1 cellular context compared by ENCODE assay signal in the genomic region with DNA sequence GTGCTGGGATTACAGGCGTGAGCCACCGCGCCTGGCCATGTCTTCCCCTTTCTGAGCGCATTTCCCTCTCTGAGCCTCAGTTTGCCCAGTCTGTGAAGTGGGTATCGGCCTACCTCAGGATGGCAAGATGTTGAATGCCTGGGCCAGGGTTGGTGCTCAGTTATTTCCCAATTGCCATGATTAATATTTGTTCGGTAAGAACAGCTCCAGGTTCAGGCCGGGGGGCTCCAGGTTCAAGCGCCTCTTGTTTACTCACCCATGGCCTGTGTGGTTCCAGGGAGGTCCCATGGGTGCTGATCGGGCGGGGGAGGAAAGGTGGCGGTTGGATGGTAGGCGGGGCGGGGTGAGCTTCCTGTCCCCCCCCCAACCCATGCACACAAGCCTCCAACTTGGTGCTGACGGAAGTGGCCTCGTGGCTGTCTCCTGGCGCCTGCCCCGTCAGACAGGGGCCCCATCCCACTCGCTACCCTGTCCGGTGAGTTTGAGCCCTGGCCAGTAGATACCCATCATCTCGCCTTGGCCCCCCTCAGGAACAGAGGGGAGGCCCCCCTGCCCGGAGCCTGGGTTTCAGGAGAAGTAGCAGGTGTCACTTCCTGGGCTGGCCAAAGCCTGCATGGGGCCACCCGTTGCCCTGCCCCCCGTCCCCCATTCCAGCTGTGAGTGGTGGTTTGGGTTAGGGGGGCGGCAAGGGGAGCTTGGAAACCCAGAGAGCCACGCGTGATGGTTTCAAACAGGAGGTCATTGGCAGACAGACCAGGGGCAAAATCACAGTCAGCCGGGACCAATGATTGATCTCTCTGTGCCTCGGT.
A peak's percentile ranks its signal among the peaks of the same experiment; 100 is the strongest.
TF ChIP-seq lines count a peak whose summit lies in the region.

A gene with protein sequence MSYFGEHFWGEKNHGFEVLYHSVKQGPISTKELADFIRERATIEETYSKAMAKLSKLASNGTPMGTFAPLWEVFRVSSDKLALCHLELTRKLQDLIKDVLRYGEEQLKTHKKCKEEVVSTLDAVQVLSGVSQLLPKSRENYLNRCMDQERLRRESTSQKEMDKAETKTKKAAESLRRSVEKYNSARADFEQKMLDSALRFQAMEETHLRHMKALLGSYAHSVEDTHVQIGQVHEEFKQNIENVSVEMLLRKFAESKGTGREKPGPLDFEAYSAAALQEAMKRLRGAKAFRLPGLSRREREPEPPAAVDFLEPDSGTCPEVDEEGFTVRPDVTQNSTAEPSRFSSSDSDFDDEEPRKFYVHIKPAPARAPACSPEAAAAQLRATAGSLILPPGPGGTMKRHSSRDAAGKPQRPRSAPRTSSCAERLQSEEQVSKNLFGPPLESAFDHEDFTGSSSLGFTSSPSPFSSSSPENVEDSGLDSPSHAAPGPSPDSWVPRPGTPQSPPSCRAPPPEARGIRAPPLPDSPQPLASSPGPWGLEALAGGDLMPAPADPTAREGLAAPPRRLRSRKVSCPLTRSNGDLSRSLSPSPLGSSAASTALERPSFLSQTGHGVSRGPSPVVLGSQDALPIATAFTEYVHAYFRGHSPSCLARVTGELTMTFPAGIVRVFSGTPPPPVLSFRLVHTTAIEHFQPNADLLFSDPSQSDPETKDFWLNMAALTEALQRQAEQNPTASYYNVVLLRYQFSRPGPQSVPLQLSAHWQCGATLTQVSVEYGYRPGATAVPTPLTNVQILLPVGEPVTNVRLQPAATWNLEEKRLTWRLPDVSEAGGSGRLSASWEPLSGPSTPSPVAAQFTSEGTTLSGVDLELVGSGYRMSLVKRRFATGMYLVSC (plus strand): TSS at position 375 of the 809 bp plus-strand sequence. CDS start 3,688 bp downstream, outside the sequence.

TF ChIP-seq in HepG2, 621 proteins besides CTCF, POLR2A, EP300 and RAD21 (continued from another document and continues in another):
- TF ChIP-seq, protein P1, sequence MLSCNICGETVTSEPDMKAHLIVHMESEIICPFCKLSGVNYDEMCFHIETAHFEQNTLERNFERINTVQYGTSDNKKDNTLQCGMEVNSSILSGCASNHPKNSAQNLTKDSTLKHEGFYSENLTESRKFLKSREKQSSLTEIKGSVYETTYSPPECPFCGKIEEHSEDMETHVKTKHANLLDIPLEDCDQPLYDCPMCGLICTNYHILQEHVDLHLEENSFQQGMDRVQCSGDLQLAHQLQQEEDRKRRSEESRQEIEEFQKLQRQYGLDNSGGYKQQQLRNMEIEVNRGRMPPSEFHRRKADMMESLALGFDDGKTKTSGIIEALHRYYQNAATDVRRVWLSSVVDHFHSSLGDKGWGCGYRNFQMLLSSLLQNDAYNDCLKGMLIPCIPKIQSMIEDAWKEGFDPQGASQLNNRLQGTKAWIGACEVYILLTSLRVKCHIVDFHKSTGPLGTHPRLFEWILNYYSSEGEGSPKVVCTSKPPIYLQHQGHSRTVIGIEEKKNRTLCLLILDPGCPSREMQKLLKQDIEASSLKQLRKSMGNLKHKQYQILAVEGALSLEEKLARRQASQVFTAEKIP (CRISPR knock-in tag; IDR thresholded peaks at IDR 0.05; ENCODE audit: borderline replicate concordance): no peak
- TF ChIP-seq ZNF563 (CRISPR knock-in tag; IDR thresholded peaks at IDR 0.05) (no peak), BRD4 (CRISPR knock-in tag; IDR thresholded peaks at IDR 0.05) (no peak), ZNF674 (CRISPR knock-in tag; IDR thresholded peaks at IDR 0.05; ENCODE audit: low read depth) (no peak), MZF1 (CRISPR knock-in tag; IDR thresholded peaks at IDR 0.05; ENCODE audit: borderline replicate concordance) (no peak), NR2F1 (CRISPR knock-in tag; IDR thresholded peaks at IDR 0.05) (no peak), MAF1 (CRISPR knock-in tag; IDR thresholded peaks at IDR 0.05; ENCODE audit: borderline replicate concordance) (no peak), ZNF274 (CRISPR knock-in tag; IDR thresholded peaks at IDR 0.05) (peak; percentile 74; the same call in 1 of the 2 replicates), ZKSCAN5 (CRISPR knock-in tag; IDR thresholded peaks at IDR 0.05) (no peak), MEIS2 (CRISPR knock-in tag; IDR thresholded peaks at IDR 0.05) (no peak), KAT8 (CRISPR knock-in tag; IDR thresholded peaks at IDR 0.05) (no peak), POLR2G (IDR thresholded peaks at IDR 0.05; ENCODE audit: low read depth, low read length) (peak; percentile 55), U2AF1 (optimal IDR thresholded peaks at IDR 0.05; ENCODE audit: low read depth, low read length) (no peak), AGO1 (IDR thresholded peaks at IDR 0.05; ENCODE audit: low read depth, low read length, poor library complexity, severe bottlenecking) (no peak), PHF5A (CRISPR knock-in tag; IDR thresholded peaks at IDR 0.05; ENCODE audit: low read depth, unreplicated experiment) (no peak), PHF20 (CRISPR knock-in tag; IDR thresholded peaks at IDR 0.05) (no peak), CHCHD3 (CRISPR knock-in tag; IDR thresholded peaks at IDR 0.05) (no peak), FOXJ3 (CRISPR knock-in tag; IDR thresholded peaks at IDR 0.05; ENCODE audit: borderline replicate concordance) (no peak), MTF2 (CRISPR knock-in tag; IDR thresholded peaks at IDR 0.05; ENCODE audit: borderline replicate concordance) (no peak)
- TF ChIP-seq, protein P2, sequence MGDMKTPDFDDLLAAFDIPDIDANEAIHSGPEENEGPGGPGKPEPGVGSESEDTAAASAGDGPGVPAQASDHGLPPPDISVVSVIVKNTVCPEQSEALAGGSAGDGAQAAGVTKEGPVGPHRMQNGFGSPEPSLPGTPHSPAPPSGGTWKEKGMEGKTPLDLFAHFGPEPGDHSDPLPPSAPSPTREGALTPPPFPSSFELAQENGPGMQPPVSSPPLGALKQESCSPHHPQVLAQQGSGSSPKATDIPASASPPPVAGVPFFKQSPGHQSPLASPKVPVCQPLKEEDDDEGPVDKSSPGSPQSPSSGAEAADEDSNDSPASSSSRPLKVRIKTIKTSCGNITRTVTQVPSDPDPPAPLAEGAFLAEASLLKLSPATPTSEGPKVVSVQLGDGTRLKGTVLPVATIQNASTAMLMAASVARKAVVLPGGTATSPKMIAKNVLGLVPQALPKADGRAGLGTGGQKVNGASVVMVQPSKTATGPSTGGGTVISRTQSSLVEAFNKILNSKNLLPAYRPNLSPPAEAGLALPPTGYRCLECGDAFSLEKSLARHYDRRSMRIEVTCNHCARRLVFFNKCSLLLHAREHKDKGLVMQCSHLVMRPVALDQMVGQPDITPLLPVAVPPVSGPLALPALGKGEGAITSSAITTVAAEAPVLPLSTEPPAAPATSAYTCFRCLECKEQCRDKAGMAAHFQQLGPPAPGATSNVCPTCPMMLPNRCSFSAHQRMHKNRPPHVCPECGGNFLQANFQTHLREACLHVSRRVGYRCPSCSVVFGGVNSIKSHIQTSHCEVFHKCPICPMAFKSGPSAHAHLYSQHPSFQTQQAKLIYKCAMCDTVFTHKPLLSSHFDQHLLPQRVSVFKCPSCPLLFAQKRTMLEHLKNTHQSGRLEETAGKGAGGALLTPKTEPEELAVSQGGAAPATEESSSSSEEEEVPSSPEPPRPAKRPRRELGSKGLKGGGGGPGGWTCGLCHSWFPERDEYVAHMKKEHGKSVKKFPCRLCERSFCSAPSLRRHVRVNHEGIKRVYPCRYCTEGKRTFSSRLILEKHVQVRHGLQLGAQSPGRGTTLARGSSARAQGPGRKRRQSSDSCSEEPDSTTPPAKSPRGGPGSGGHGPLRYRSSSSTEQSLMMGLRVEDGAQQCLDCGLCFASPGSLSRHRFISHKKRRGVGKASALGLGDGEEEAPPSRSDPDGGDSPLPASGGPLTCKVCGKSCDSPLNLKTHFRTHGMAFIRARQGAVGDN (CRISPR knock-in tag; IDR thresholded peaks at IDR 0.05): peak; percentile 91
- TF ChIP-seq, protein P3, sequence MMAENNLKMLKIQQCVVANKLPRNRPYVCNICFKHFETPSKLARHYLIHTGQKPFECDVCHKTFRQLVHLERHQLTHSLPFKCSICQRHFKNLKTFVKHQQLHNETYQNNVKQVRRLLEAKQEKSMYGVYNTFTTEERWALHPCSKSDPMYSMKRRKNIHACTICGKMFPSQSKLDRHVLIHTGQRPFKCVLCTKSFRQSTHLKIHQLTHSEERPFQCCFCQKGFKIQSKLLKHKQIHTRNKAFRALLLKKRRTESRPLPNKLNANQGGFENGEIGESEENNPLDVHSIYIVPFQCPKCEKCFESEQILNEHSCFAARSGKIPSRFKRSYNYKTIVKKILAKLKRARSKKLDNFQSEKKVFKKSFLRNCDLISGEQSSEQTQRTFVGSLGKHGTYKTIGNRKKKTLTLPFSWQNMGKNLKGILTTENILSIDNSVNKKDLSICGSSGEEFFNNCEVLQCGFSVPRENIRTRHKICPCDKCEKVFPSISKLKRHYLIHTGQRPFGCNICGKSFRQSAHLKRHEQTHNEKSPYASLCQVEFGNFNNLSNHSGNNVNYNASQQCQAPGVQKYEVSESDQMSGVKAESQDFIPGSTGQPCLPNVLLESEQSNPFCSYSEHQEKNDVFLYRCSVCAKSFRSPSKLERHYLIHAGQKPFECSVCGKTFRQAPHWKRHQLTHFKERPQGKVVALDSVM (CRISPR knock-in tag; IDR thresholded peaks at IDR 0.05): peak; percentile 67; the same call in 1 of the 2 replicates
- TF ChIP-seq, protein P4, sequence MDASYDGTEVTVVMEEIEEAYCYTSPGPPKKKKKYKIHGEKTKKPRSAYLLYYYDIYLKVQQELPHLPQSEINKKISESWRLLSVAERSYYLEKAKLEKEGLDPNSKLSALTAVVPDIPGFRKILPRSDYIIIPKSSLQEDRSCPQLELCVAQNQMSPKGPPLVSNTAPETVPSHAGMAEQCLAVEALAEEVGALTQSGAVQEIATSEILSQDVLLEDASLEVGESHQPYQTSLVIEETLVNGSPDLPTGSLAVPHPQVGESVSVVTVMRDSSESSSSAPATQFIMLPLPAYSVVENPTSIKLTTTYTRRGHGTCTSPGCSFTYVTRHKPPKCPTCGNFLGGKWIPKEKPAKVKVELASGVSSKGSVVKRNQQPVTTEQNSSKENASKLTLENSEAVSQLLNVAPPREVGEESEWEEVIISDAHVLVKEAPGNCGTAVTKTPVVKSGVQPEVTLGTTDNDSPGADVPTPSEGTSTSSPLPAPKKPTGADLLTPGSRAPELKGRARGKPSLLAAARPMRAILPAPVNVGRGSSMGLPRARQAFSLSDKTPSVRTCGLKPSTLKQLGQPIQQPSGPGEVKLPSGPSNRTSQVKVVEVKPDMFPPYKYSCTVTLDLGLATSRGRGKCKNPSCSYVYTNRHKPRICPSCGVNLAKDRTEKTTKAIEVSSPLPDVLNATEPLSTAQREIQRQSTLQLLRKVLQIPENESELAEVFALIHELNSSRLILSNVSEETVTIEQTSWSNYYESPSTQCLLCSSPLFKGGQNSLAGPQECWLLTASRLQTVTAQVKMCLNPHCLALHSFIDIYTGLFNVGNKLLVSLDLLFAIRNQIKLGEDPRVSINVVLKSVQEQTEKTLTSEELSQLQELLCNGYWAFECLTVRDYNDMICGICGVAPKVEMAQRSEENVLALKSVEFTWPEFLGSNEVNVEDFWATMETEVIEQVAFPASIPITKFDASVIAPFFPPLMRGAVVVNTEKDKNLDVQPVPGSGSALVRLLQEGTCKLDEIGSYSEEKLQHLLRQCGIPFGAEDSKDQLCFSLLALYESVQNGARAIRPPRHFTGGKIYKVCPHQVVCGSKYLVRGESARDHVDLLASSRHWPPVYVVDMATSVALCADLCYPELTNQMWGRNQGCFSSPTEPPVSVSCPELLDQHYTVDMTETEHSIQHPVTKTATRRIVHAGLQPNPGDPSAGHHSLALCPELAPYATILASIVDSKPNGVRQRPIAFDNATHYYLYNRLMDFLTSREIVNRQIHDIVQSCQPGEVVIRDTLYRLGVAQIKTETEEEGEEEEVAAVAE (CRISPR knock-in tag; IDR thresholded peaks at IDR 0.05; ENCODE audit: borderline replicate concordance): no peak
- TF ChIP-seq, protein P5, sequence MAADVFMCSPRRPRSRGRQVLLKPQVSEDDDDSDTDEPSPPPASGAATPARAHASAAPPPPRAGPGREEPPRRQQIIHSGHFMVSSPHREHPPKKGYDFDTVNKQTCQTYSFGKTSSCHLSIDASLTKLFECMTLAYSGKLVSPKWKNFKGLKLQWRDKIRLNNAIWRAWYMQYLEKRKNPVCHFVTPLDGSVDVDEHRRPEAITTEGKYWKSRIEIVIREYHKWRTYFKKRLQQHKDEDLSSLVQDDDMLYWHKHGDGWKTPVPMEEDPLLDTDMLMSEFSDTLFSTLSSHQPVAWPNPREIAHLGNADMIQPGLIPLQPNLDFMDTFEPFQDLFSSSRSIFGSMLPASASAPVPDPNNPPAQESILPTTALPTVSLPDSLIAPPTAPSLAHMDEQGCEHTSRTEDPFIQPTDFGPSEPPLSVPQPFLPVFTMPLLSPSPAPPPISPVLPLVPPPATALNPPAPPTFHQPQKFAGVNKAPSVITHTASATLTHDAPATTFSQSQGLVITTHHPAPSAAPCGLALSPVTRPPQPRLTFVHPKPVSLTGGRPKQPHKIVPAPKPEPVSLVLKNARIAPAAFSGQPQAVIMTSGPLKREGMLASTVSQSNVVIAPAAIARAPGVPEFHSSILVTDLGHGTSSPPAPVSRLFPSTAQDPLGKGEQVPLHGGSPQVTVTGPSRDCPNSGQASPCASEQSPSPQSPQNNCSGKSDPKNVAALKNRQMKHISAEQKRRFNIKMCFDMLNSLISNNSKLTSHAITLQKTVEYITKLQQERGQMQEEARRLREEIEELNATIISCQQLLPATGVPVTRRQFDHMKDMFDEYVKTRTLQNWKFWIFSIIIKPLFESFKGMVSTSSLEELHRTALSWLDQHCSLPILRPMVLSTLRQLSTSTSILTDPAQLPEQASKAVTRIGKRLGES (CRISPR knock-in tag; IDR thresholded peaks at IDR 0.05; ENCODE audit: borderline replicate concordance): no peak
- TF ChIP-seq, protein P6, sequence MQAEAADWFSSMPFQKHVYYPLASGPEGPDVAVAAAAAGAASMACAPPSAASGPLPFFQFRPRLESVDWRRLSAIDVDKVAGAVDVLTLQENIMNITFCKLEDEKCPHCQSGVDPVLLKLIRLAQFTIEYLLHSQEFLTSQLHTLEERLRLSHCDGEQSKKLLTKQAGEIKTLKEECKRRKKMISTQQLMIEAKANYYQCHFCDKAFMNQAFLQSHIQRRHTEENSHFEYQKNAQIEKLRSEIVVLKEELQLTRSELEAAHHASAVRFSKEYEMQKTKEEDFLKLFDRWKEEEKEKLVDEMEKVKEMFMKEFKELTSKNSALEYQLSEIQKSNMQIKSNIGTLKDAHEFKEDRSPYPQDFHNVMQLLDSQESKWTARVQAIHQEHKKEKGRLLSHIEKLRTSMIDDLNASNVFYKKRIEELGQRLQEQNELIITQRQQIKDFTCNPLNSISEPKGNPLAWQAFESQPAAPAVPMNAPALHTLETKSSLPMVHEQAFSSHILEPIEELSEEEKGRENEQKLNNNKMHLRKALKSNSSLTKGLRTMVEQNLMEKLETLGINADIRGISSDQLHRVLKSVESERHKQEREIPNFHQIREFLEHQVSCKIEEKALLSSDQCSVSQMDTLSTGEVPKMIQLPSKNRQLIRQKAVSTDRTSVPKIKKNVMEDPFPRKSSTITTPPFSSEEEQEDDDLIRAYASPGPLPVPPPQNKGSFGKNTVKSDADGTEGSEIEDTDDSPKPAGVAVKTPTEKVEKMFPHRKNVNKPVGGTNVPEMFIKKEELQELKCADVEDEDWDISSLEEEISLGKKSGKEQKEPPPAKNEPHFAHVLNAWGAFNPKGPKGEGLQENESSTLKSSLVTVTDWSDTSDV (CRISPR knock-in tag; IDR thresholded peaks at IDR 0.05): no peak
- TF ChIP-seq, protein P7, sequence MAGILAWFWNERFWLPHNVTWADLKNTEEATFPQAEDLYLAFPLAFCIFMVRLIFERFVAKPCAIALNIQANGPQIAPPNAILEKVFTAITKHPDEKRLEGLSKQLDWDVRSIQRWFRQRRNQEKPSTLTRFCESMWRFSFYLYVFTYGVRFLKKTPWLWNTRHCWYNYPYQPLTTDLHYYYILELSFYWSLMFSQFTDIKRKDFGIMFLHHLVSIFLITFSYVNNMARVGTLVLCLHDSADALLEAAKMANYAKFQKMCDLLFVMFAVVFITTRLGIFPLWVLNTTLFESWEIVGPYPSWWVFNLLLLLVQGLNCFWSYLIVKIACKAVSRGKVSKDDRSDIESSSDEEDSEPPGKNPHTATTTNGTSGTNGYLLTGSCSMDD (CRISPR knock-in tag; IDR thresholded peaks at IDR 0.05): no peak
